19 cellular contexts compared by ENCODE assay signal in the genomic region with DNA sequence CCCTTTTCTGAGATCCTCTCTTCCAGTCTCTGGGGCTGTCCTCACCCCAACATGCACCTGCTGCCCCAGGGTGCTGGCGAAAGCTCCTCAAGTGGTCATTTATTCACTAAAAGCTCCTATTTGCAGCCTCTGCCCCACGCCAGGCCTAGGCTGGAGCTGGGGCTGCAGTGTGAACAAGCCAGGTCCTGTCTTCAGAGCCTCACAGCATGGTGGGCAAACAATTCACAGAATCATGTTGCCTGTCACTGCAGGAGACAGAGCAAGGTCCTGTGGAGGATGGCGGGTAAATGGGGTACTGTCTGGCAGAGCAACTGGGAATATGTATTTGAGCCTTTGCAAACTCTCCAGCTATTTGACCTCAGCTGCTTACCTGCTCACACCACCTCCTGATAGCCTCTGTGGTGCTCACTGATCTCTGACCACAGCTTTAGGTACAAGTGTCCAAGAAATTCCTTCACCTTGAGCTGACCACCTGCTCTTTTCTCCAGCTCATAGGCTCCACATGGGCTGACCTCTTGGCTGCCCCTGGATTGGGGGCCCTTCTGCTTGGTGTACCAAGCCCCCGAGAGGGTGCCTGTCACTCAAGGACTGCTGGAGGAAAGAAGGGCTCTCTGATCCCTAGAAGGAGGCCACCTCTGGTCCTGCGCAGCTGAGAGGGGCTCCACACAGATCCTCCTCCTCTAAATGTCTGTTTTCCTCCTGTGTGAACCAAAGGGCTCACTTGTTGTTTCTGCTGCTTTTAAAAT. TPM values are rescaled to one million over a fixed set of nuclear protein-coding genes. Genes with fewer than 3 reads are reported as not detected.
"Had no signal": no experiment of that assay in that cellular context is flagged by ENCODE, and none has a peak within 500 bp of the region (broad histone marks: within the 10 kb centered on the region; RNA-seq: fewer than 3 reads in every experiment).

No MANE protein-coding gene starts in this region.

- H3K27me3 ChIP-seq: adrenal gland, foreskin keratinocyte, neutrophil, pancreas, tibial artery had no signal

- ATAC-seq: activated CD8-positive, alpha-beta T cell treated with anti-CD3 and anti-CD28 coated beads, Interleukin-2, amount 10 ng/mL, durations not matched to agents 7 days and 5 days; activated T-cell treated with anti-CD3 and anti-CD28 coated beads, Interleukin-2, amount 50 U/mL, for 4 hours; left lobe of liver; mucosa of descending colon; pancreas; stimulated activated naive B cell treated with anti-CD40 and anti-IgM and Interleukin-4, amounts not matched to agents 10 μg/mL and 1 μg/mL and 100 μg/mL, for 72 hours had no signal

- DNase-seq: activated CD4-positive, alpha-beta T cell treated with anti-CD3 and anti-CD28 coated beads, Interleukin-2, amount 10 ng/mL, durations not matched to agents 24 days and 14 days; activated CD8-positive, alpha-beta T cell treated with anti-CD3 and anti-CD28 coated beads, Interleukin-2, amount 10 ng/mL, durations not matched to agents 7 days and 5 days; activated naive CD4-positive, alpha-beta T cell treated with anti-CD3 and anti-CD28 coated beads, Interleukin-2, amount 50 U/mL, for 16 hours; activated T-cell treated with anti-CD3 and anti-CD28 coated beads, Interleukin-2, amount 50 U/mL, for 4 hours; adrenal gland; foreskin keratinocyte; glutamatergic neuron; hypothalamus; mucosa of descending colon; naive B cell; pancreas; stimulated activated naive B cell treated with anti-CD40 and anti-IgM and Interleukin-4, amounts not matched to agents 10 μg/mL and 1 μg/mL and 100 μg/mL, for 72 hours; substantia nigra; T1000 had no signal

- H3K9me3 ChIP-seq: adrenal gland, mucosa of descending colon, neutrophil, pancreas, tibial artery had no signal

- H3K4me3 ChIP-seq: adrenal gland, mucosa of descending colon, pancreas, tibial artery had no signal

- H3K27me3 Mint-ChIP-seq: activated CD4-positive, alpha-beta T cell treated with anti-CD3 and anti-CD28 coated beads, Interleukin-2, amount 10 ng/mL, durations not matched to agents 24 days and 14 days had no signal

- H3K36me3 Mint-ChIP-seq: naive B cell; stimulated activated naive B cell treated with anti-CD40 and anti-IgM and Interleukin-4, amounts not matched to agents 10 μg/mL and 1 μg/mL and 100 μg/mL, for 72 hours had no signal

- H3K4me3 Mint-ChIP-seq: activated CD4-positive, alpha-beta T cell treated with anti-CD3 and anti-CD28 coated beads, Interleukin-2, amount 10 ng/mL, durations not matched to agents 24 days and 14 days; activated CD8-positive, alpha-beta T cell treated with anti-CD3 and anti-CD28 coated beads, Interleukin-2, amount 10 ng/mL, durations not matched to agents 7 days and 5 days; activated T-cell treated with anti-CD3 and anti-CD28 coated beads, Interleukin-2, amount 50 U/mL, for 4 hours; naive B cell; stimulated activated naive B cell treated with anti-CD40 and anti-IgM and Interleukin-4, amounts not matched to agents 10 μg/mL and 1 μg/mL and 100 μg/mL, for 72 hours had no signal

- H3K36me3 ChIP-seq: adrenal gland, neutrophil, pancreas, tibial artery had no signal

- H3K27ac ChIP-seq: adrenal gland, epithelial cell of prostate, foreskin keratinocyte, neutrophil, pancreas had no signal

- H3K4me1 Mint-ChIP-seq: activated CD4-positive, alpha-beta T cell treated with anti-CD3 and anti-CD28 coated beads, Interleukin-2, amount 10 ng/mL, durations not matched to agents 24 days and 14 days; naive B cell had no signal

- H3K27ac Mint-ChIP-seq: activated CD4-positive, alpha-beta T cell treated with anti-CD3 and anti-CD28 coated beads, Interleukin-2, amount 10 ng/mL, durations not matched to agents 24 days and 14 days; activated CD8-positive, alpha-beta T cell treated with anti-CD3 and anti-CD28 coated beads, Interleukin-2, amount 10 ng/mL, durations not matched to agents 7 days and 5 days; stimulated activated naive B cell treated with anti-CD40 and anti-IgM and Interleukin-4, amounts not matched to agents 10 μg/mL and 1 μg/mL and 100 μg/mL, for 72 hours had no signal

- H3K4me1 ChIP-seq: adrenal gland, pancreas had no signal

- H3K9me3 Mint-ChIP-seq: activated CD4-positive, alpha-beta T cell treated with anti-CD3 and anti-CD28 coated beads, Interleukin-2, amount 10 ng/mL, durations not matched to agents 24 days and 14 days; activated T-cell treated with anti-CD3 and anti-CD28 coated beads, Interleukin-2, amount 50 U/mL, for 4 hours; naive B cell; stimulated activated naive B cell treated with anti-CD40 and anti-IgM and Interleukin-4, amounts not matched to agents 10 μg/mL and 1 μg/mL and 100 μg/mL, for 72 hours had no signal

RNA-seq across cellular contexts. Expression of a gene that starts 35.6 kb away (rescaled TPM):
- total RNA-seq: activated CD4-positive, alpha-beta T cell treated with anti-CD3 and anti-CD28 coated beads, Interleukin-2, amount 10 ng/mL, durations not matched to agents 24 days and 14 days; activated CD8-positive, alpha-beta T cell treated with anti-CD3 and anti-CD28 coated beads, Interleukin-2, amount 10 ng/mL, durations not matched to agents 7 days and 5 days; T-helper 1 cell treated with Interleukin-12 subunit alpha and Interleukin-12 subunit beta and Interleukin-4 antibody, amounts not matched to agents 30 ng/mL and 1 ng/mL, for 36 hours had no signal
